Comparison of ENCODE assay signal across 13 cellular contexts in genomic region chr11:110134120-110134519, GRCh38. TPM values are rescaled to one million over a fixed set of nuclear protein-coding genes. Genes with fewer than 3 reads are reported as not detected.
DNase-seq lines count a peak whose midpoint lies in the region; ATAC-seq and TF ChIP-seq lines count a peak whose summit lies in the region.
"Had no signal": no experiment of that assay in that cellular context is flagged by ENCODE, and none has a peak within 500 bp of the region (broad histone marks: within the 10 kb centered on the region; RNA-seq: fewer than 3 reads in every experiment).

No MANE protein-coding gene starts in this region.

- intact Hi-C loops in lower lobe of right lung (cut with DNase I): no loop called here

- no peak overlapping the region for H3K27ac ChIP-seq in lower lobe of right lung
- H3K27ac ChIP-seq: ascending aorta, heart right ventricle, neutrophil had no signal

- no peaks in the 10 kb centered on the region for H3K4me1 ChIP-seq in lower lobe of right lung
- H3K4me1 ChIP-seq: ascending aorta had no signal

- H3K36me3 ChIP-seq in lower lobe of right lung: no peaks in the 10 kb centered on the region
- H3K36me3 ChIP-seq: neutrophil had no signal

- H3K9me3 ChIP-seq in lower lobe of right lung: no peaks in the 10 kb centered on the region
- H3K9me3 ChIP-seq: ascending aorta, heart right ventricle, neutrophil had no signal

- no peak for ATAC-seq in GM21737 (IDR thresholded peaks at IDR 0.05; ENCODE audit: unreplicated experiment)
- no peak for ATAC-seq in lower lobe of right lung
- ATAC-seq: heart right ventricle, left colon had no signal

- no peak overlapping the region for H3K4me3 ChIP-seq in lower lobe of right lung
- H3K4me3 ChIP-seq: ascending aorta, heart right ventricle had no signal

- no peaks in the 10 kb centered on the region for H3K27me3 ChIP-seq in lower lobe of right lung (ENCODE audit: low read depth)
- H3K27me3 ChIP-seq: ascending aorta, heart right ventricle, neutrophil had no signal

- DNase-seq in NCI-H1105 (lab: John Stamatoyannopoulos, UW) (peak; percentile 90), NCI-H2227 (lab: John Stamatoyannopoulos, UW; ENCODE audit: unreplicated experiment) (peak; percentile 80), ecto neural progenitor cell (ENCODE audit: low spot score) (peak; percentile 55), pons (ENCODE audit: low spot score) (peak; percentile 70), lower lobe of right lung (no peak), RPMI8226 (no peak)
- DNase-seq: activated CD4-positive, alpha-beta T cell treated with anti-CD3 and anti-CD28 coated beads, Interleukin-2, amount 50 U/mL, for 48 hours; CD4-positive, alpha-beta memory T cell; heart right ventricle; left colon had no signal

- no peak for TF ChIP-seq CTCF in lower lobe of right lung (IDR thresholded peaks at IDR 0.05)

RNA-seq across cellular contexts. Expression of gene ZC3H12C, which starts 40.9 kb away (rescaled TPM):
- total RNA-seq in lower lobe of right lung: 11.4 TPM

Comparison
In these comparisons a context has a peak if more than half of its experiments do, and no peak if none do; other contexts are left out.
1. DNase-seq: peak in NCI-H1105 (single experiment), NCI-H2227 (single experiment), ecto neural progenitor cell (single experiment) and pons (single experiment); none in lower lobe of right lung (single experiment) and RPMI8226 (single experiment).